In the genomic region with DNA sequence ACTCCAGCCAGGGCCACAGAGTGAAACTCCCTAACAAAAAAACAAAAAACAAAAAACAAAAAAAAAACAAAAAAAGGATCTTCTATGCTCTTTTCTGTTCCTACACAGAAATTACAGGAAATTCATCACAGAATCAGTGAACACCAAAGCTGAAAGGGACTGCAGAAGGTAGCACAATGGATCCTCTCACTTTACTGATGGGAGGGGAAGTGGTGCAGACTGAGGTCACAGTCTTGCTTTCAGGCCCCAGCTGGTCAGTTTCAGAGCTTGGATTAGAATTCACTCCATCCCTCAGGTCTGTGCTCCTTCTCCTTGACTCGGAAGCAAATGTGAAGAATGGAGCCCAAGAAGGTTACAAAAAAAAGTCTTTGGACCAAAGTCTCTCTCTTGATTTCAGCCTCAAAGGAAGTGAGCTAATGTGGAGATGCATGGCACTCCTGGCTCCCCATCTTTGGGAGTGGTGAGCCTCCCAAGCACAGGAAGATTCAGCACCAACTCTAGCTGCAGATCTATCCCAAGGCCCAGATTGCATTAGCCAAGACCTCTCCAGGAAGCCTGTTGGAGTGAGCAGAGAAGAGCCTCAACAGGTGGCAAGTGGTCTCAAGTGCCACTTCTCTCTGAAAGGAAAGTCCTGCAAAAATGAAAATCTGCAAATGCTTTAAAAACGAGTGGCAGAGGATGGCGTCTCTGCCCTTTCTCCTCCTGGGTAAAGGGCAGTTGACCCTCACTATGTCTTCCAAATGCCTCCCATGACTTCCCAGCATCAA, we compare ENCODE assay signal across 11 cellular contexts.
DNase-seq lines count a peak whose midpoint lies in the region; ATAC-seq and TF ChIP-seq lines count a peak whose summit lies in the region.
"Had no signal": no experiment of that assay in that cellular context is flagged by ENCODE, and none has a peak within 500 bp of the region (broad histone marks: within the 10 kb centered on the region; RNA-seq: fewer than 3 reads in every experiment).

No MANE protein-coding gene starts in this region.

- H3K9me3 Mint-ChIP-seq in activated naive CD4-positive, alpha-beta T cell treated with anti-CD3 and anti-CD28 coated beads, Interleukin-2, amount 50 U/mL, for 72 hours, result no peaks in the 10 kb centered on the region

- no peak for TF ChIP-seq CTCF in upper lobe of left lung (IDR thresholded peaks at IDR 0.05)

- H3K36me3 Mint-ChIP-seq in activated naive CD4-positive, alpha-beta T cell treated with anti-CD3 and anti-CD28 coated beads, Interleukin-2, amount 50 U/mL, for 72 hours, result peaks cover 0 to 5% of the 10 kb centered on the region in 2 donors

- no peak for TF ChIP-seq POLR2A in upper lobe of left lung (IDR thresholded peaks at IDR 0.05)

- no peak for DNase-seq in activated naive CD4-positive, alpha-beta T cell treated with anti-CD3 and anti-CD28 coated beads, Interleukin-2, amount 50 U/mL, for 72 hours (ENCODE audit: low spot score in 2 of 2)
- no peak for DNase-seq in activated naive CD4-positive, alpha-beta T cell treated with Interleukin-2 at 50 U/mL for 16 hours
- peak; percentile 23 for DNase-seq in NCI-H1092 (lab: John Stamatoyannopoulos, UW)
- peak in 1 of 2 donors; percentile 70 for DNase-seq in upper lobe of left lung
- DNase-seq in KG1 (lab: John Stamatoyannopoulos, UW), result no peak
- DNase-seq in SIG-M5 treated with dmso at 0.1 percent for 504 hours (lab: John Stamatoyannopoulos, UW; ENCODE audit: unreplicated experiment), result no peak
- DNase-seq in NCI-H510A (lab: John Stamatoyannopoulos, UW), result no peak
- DNase-seq: hippocampal formation had no signal

- peak overlapping the region; percentile 53 to 91 for H3K27ac Mint-ChIP-seq in activated naive CD4-positive, alpha-beta T cell treated with anti-CD3 and anti-CD28 coated beads, Interleukin-2, amount 50 U/mL, for 72 hours

- no peak for ATAC-seq in activated naive CD4-positive, alpha-beta T cell treated with anti-CD3 and anti-CD28 coated beads, Interleukin-2, amount 50 U/mL, for 72 hours
- peak; percentile 41 for ATAC-seq in HG02588 (IDR thresholded peaks at IDR 0.05; ENCODE audit: unreplicated experiment)
- ATAC-seq in upper lobe of left lung (ENCODE audit: low FRiP score in 2 of 2), result no peak
- ATAC-seq: K562 had no signal

- TF ChIP-seq EP300 in upper lobe of left lung (IDR thresholded peaks at IDR 0.05), result peak in 1 of 4 donors; percentile 10

- peaks cover 42 to 62% (median 46%) of the 10 kb centered on the region in 4 donors for H3K4me1 ChIP-seq in upper lobe of left lung

- 56 to 85% methylated on average over 3 of the region's 3 CpGs for WGBS in upper lobe of left lung, 2 donors

- no peak overlapping the region for H3K4me3 ChIP-seq in upper lobe of left lung
- H3K4me3 ChIP-seq: K562, neural progenitor cell had no signal

- H3K27me3 ChIP-seq in upper lobe of left lung, result no peaks in the 10 kb centered on the region

- peak overlapping the region; percentile 8 to 91 (median 80) for H3K27ac ChIP-seq in upper lobe of left lung
- H3K27ac ChIP-seq: neural progenitor cell had no signal

- H3K36me3 ChIP-seq in upper lobe of left lung, result no peaks in the 10 kb centered on the region
- H3K36me3 ChIP-seq: neural progenitor cell had no signal

- H3K9me3 ChIP-seq in upper lobe of left lung, result no peaks in the 10 kb centered on the region
